8 cellular contexts compared by ENCODE assay signal in the genomic region with DNA sequence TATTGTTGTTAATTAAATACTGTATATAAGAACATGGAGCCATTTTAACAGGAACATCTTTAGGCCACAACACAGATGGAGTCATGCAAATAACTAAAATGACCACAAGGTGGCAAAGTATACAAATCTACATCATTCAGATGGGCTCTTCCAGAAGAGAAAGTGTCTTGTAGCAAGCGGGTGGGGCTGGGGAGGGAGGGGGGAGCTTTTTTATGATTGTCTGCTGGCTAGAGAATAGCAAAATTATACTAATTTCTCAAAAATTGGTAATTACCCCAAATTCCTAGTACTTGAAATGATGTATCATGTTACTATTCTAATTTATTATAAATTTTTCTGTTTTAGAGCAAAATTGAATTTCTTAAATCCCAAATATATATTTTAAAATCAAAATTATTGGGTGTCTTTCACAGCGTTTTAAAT.
A peak's percentile ranks its signal among the peaks of the same experiment; 100 is the strongest.
DNase-seq lines count a peak whose midpoint lies in the region; ATAC-seq and TF ChIP-seq lines count a peak whose summit lies in the region.

No MANE protein-coding gene starts in this region.

- no peak overlapping the region for H3K27ac Mint-ChIP-seq in WTC11

- H3K4me1 Mint-ChIP-seq in WTC11, result no peaks in the 10 kb centered on the region

- no peak overlapping the region for H3K27ac ChIP-seq in right atrium auricular region

- H3K36me3 ChIP-seq in right atrium auricular region, result no peaks in the 10 kb centered on the region

- CTCF ChIA-PET in WTC11 (lab: Charles Lee), result interaction anchor here (0.6 to 3.9 kb wide), 3 partner anchors 22 to 665 kb away, joined by 3 to 24 read pairs (median 8); no protein-coding TSS in a partner anchor

- H3K9me3 Mint-ChIP-seq in WTC11, result no peaks in the 10 kb centered on the region

- in situ Hi-C loops in ACHN (cut with HindIII; ENCODE audit: low pct_ligation_motif_present, low pct_unique_long_range_greater_than_20kb, low sequenced_read_pairs), result no loop called here

- H3K9me3 ChIP-seq in right atrium auricular region, result no peaks in the 10 kb centered on the region

- H3K4me1 ChIP-seq in right atrium auricular region, result no peaks in the 10 kb centered on the region

- DNase-seq in ACHN, result peak; percentile 63
- DNase-seq in NCI-H2107 treated with DMSO at 0.1 percent for 48 hours (lab: John Stamatoyannopoulos, UW; ENCODE audit: unreplicated experiment), result peak; percentile 95
- DNase-seq in WTC11 (ENCODE audit: low spot score), result no peak
- no peak for DNase-seq in right atrium auricular region (ENCODE audit: low spot score)
- DNase-seq in smooth muscle cell of the brain vasculature (ENCODE audit: low read depth, low spot score), result peak; percentile 29

- H3K27me3 ChIP-seq in right atrium auricular region, result no peaks in the 10 kb centered on the region

- H3K4me3 Mint-ChIP-seq in WTC11, result no peak overlapping the region

- no peaks in the 10 kb centered on the region for H3K27me3 Mint-ChIP-seq in WTC11 (ENCODE audit: low read depth)

- no peak overlapping the region for H3K4me3 ChIP-seq in right atrium auricular region

- H3K36me3 Mint-ChIP-seq in WTC11, result no peaks in the 10 kb centered on the region

- ATAC-seq in GM18861 (IDR thresholded peaks at IDR 0.05; ENCODE audit: unreplicated experiment) (peak; percentile 88), HG03103 (IDR thresholded peaks at IDR 0.05; ENCODE audit: low read depth, unreplicated experiment) (peak; percentile 74), WTC11 (peak; percentile 69), GM21528 (IDR thresholded peaks at IDR 0.05; ENCODE audit: low FRiP score, unreplicated experiment) (no peak)

- POLR2A ChIA-PET in WTC11 (lab: Charles Lee), result no interaction called here

- peak; percentile 46 for TF ChIP-seq CTCF in WTC11 (IDR thresholded peaks at IDR 0.05)
- peak; percentile 20 to 74 for TF ChIP-seq CTCF in right atrium auricular region (IDR thresholded peaks at IDR 0.05)

TF ChIP-seq in WTC11, 78 proteins besides CTCF, POLR2A, EP300 and RAD21:
- TF ChIP-seq ZSCAN18 (CRISPR knock-in tag; IDR thresholded peaks at IDR 0.05) (no peak), GRHL2 (CRISPR knock-in tag; IDR thresholded peaks at IDR 0.05; ENCODE audit: insufficient replicate concordance, severe bottlenecking) (no peak), IRF2 (CRISPR knock-in tag; IDR thresholded peaks at IDR 0.05; ENCODE audit: borderline replicate concordance, low read depth) (no peak), HMGA2 (CRISPR knock-in tag; IDR thresholded peaks at IDR 0.05) (no peak), MLX (CRISPR knock-in tag; IDR thresholded peaks at IDR 0.05) (no peak)
- TF ChIP-seq, protein P1, sequence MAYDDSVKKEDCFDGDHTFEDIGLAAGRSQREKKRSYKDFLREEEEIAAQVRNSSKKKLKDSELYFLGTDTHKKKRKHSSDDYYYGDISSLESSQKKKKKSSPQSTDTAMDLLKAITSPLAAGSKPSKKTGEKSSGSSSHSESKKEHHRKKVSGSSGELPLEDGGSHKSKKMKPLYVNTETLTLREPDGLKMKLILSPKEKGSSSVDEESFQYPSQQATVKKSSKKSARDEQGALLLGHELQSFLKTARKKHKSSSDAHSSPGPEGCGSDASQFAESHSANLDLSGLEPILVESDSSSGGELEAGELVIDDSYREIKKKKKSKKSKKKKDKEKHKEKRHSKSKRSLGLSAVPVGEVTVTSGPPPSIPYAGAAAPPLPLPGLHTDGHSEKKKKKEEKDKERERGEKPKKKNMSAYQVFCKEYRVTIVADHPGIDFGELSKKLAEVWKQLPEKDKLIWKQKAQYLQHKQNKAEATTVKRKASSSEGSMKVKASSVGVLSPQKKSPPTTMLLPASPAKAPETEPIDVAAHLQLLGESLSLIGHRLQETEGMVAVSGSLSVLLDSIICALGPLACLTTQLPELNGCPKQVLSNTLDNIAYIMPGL (CRISPR knock-in tag; IDR thresholded peaks at IDR 0.05), result no peak
TF ChIP-seq in WTC11: peak in this region for 0.

Comparison
In these comparisons a context has a peak if more than half of its experiments do, and no peak if none do; other contexts are left out.
1. DNase-seq: peak in ACHN (single experiment), NCI-H2107 treated with DMSO at 0.1 percent for 48 hours (single experiment) and smooth muscle cell of the brain vasculature (single experiment); none in WTC11 (single experiment) and right atrium auricular region (single experiment).